In the genomic region with DNA sequence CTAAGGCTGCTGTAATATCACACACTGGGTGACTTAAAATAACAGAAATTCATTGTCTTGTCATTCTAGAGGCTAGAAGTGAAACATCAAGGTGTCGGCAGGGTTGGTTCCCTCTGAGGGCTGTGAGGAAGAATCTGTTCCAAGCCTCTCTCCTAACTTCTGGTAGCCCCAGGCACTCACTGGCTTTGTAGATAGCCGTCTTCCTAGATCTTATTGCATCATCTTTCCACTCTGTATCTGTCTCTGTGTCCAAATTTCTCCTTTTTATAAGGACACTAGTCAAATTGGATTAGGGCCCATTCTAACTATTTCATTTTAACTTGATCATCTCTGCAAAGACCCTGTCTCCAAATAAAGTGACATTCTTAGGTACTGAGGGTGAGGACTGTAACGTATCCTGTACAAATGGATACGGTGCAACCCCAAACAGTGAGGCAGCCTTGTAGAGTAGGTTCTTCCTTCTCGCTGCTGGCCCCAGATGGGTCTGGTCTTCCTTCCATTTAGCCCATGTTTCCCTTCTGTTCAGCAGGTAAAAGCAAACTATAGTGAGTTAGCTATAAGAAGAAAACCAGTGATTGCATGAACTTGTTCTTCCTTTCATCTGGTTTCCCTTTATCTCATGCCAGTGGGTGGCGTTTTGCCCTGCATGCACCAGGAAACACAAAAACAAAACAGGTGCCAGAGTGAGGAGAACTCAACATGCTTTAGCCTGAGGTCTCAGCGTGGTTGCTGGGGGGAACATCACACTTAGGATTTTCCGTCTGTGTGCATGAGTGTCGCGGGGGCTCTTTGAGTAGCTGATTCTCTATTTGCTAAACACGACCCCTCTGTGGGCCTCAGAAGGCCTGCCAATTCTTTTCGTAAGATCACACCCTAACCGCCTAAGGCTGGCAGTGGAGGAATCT, we compare ENCODE assay signal across 1 cellular context.
TF ChIP-seq lines count a peak whose summit lies in the region.

No MANE protein-coding gene starts in this region.

TF ChIP-seq in HepG2, 621 proteins besides CTCF, POLR2A, EP300 and RAD21:
- TF ChIP-seq ATF7 (IDR thresholded peaks at IDR 0.05) (0 out of 2 replicates have a peak, but pooled peaks have one; percentile 18), ATF7 (CRISPR knock-in tag; IDR thresholded peaks at IDR 0.05) (no peak), SOX5 (CRISPR knock-in tag; IDR thresholded peaks at IDR 0.05; ENCODE audit: borderline replicate concordance) (no peak), CEBPB (IDR thresholded peaks at IDR 0.05; ENCODE audit: borderline replicate concordance, low read depth, low read length) (peak; percentile 52; the same call in 1 of the 2 replicates)
